ENCODE assay signal across 26 cellular contexts in genomic region chr11:32526715-32527114, GRCh38.
"Had no signal": no experiment of that assay in that cellular context is flagged by ENCODE, and none has a peak within 500 bp of the region (broad histone marks: within the 10 kb centered on the region; RNA-seq: fewer than 3 reads in every experiment).

No MANE protein-coding gene starts in this region.

- H3K4me3 ChIP-seq: colonic mucosa, esophagus squamous epithelium, gastroesophageal sphincter, lung, mucosa of descending colon, right atrium auricular region, sigmoid colon, skin epidermis, stomach, thoracic aorta, transverse colon had no signal

- H3K27ac ChIP-seq: colonic mucosa, epithelial cell of prostate, esophagus squamous epithelium, gastroesophageal sphincter, right atrium auricular region, sigmoid colon, skin epidermis, stomach, thoracic aorta, transverse colon had no signal

- H3K4me3 Mint-ChIP-seq: naive thymus-derived CD8-positive, alpha-beta T cell; stimulated activated naive B cell treated with anti-CD40 and anti-IgM and Interleukin-4, amounts not matched to agents 10 μg/mL and 1 μg/mL and 100 μg/mL, for 72 hours had no signal

- H3K9me3 ChIP-seq: colonic mucosa, esophagus squamous epithelium, gastroesophageal sphincter, mucosa of descending colon, right atrium auricular region, sigmoid colon, stomach, thoracic aorta, transverse colon had no signal

- H3K27ac Mint-ChIP-seq: naive thymus-derived CD8-positive, alpha-beta T cell; stimulated activated naive B cell treated with anti-CD40 and anti-IgM and Interleukin-4, amounts not matched to agents 10 μg/mL and 1 μg/mL and 100 μg/mL, for 72 hours had no signal

- H3K4me1 Mint-ChIP-seq: naive thymus-derived CD8-positive, alpha-beta T cell had no signal

- H3K36me3 Mint-ChIP-seq: naive thymus-derived CD8-positive, alpha-beta T cell; stimulated activated naive B cell treated with anti-CD40 and anti-IgM and Interleukin-4, amounts not matched to agents 10 μg/mL and 1 μg/mL and 100 μg/mL, for 72 hours had no signal

- ATAC-seq: gastroesophageal sphincter; left cardiac atrium; left ventricle myocardium superior; mucosa of descending colon; naive thymus-derived CD8-positive, alpha-beta T cell; stimulated activated naive B cell treated with anti-CD40 and anti-IgM and Interleukin-4, amounts not matched to agents 10 μg/mL and 1 μg/mL and 100 μg/mL, for 72 hours had no signal

- DNase-seq: caudate nucleus; colonic mucosa; dermis blood vessel endothelial cell; esophagus squamous epithelium; foreskin fibroblast; glutamatergic neuron; islet precursor cell; left cardiac atrium; left ventricle myocardium superior; mesendoderm; mucosa of descending colon; naive thymus-derived CD8-positive, alpha-beta T cell; posterior cingulate gyrus; sigmoid colon; stimulated activated CD4-positive, alpha-beta T cell treated with anti-CD3 and anti-CD28 coated beads, Interleukin-2, amount 100 ng/mL, for 24 hours; stimulated activated CD4-positive, alpha-beta T cell treated with anti-CD3 and anti-CD28 coated beads, Interleukin-4, amount 100 ng/mL, for 4 hours; stimulated activated naive B cell treated with anti-CD40 and anti-IgM and Interleukin-4, amounts not matched to agents 10 μg/mL and 1 μg/mL and 100 μg/mL, for 72 hours; stomach; substantia nigra; transverse colon had no signal

- H3K36me3 ChIP-seq: colonic mucosa, esophagus squamous epithelium, gastroesophageal sphincter, right atrium auricular region, sigmoid colon, stomach, thoracic aorta, transverse colon had no signal

- H3K4me1 ChIP-seq: colonic mucosa, esophagus squamous epithelium, gastroesophageal sphincter, right atrium auricular region, sigmoid colon, stomach, transverse colon had no signal

- H3K27me3 ChIP-seq: colonic mucosa, esophagus squamous epithelium, gastroesophageal sphincter, right atrium auricular region, sigmoid colon, stomach, transverse colon had no signal
